ENCODE assay signal across 14 cellular contexts in genomic region chr1:170593173-170593572, GRCh38.
DNase-seq lines count a peak whose midpoint lies in the region; ATAC-seq and TF ChIP-seq lines count a peak whose summit lies in the region.
"Had no signal": no experiment of that assay in that cellular context is flagged by ENCODE, and none has a peak within 500 bp of the region (broad histone marks: within the 10 kb centered on the region; RNA-seq: fewer than 3 reads in every experiment).

No MANE protein-coding gene starts in this region.

- intact Hi-C loops in right cardiac atrium (cut with DNase I) (no loop called here), Right ventricle myocardium superior (cut with DNase I) (no loop called here), vagina (cut with DNase I) (no loop called here)

- DNase-seq in right cardiac atrium (no peak), Right ventricle myocardium superior (no peak), RPMI7951 (ENCODE audit: low read depth) (peak; percentile 34), left kidney (ENCODE audit: low read depth, low spot score) (peak; percentile 72), vagina (ENCODE audit: extremely low spot score in 2 of 2) (no peak), NCI-H1417 (lab: John Stamatoyannopoulos, UW) (no peak), amygdala (lab: John Stamatoyannopoulos, UW) (no peak)
- no peak for DNase-seq in activated effector memory CD4-positive, alpha-beta T cell treated with Interleukin-2 at 50 U/mL for 16 hours
- DNase-seq: activated CD8-positive, alpha-beta T cell treated with anti-CD3 and anti-CD28 coated beads for 36 hours; activated effector memory CD4-positive, alpha-beta T cell treated with anti-CD3 and anti-CD28 coated beads, Interleukin-2, amount 50 U/mL, for 16 hours; left lung; small intestine; T1000; testis had no signal

- no peaks in the 10 kb centered on the region for H3K27me3 ChIP-seq in right cardiac atrium (ENCODE audit: control insufficient read depth, insufficient read depth)
- no peaks in the 10 kb centered on the region for H3K27me3 ChIP-seq in vagina
- H3K27me3 ChIP-seq: testis had no signal

- WGBS in right cardiac atrium = 71% methylated on average over 3 of the region's 3 CpGs

- H3K9me3 ChIP-seq in right cardiac atrium (ENCODE audit: control insufficient read depth, low read length) = no peaks in the 10 kb centered on the region
- peaks cover 3% of the 10 kb centered on the region for H3K9me3 ChIP-seq in vagina
- H3K9me3 ChIP-seq: testis had no signal

- TF ChIP-seq POLR2A in vagina (IDR thresholded peaks at IDR 0.05) = no peak

- H3K27ac ChIP-seq in right cardiac atrium (ENCODE audit: low read length) (peak overlapping the region; percentile 27), vagina (peak overlapping the region; percentile 89)
- H3K27ac ChIP-seq: left lung had no signal

- no peaks in the 10 kb centered on the region for H3K4me1 ChIP-seq in right cardiac atrium (ENCODE audit: control insufficient read depth, insufficient read depth, low read length)
- peaks cover 42% of the 10 kb centered on the region for H3K4me1 ChIP-seq in vagina
- H3K4me1 ChIP-seq: left lung, testis had no signal

- ATAC-seq in right cardiac atrium (no peak), Right ventricle myocardium superior (ENCODE audit: poor library complexity) (no peak)
- ATAC-seq: activated CD8-positive, alpha-beta T cell treated with anti-CD3 and anti-CD28 coated beads for 36 hours; left lung had no signal

- H3K4me3 ChIP-seq in right cardiac atrium (ENCODE audit: low read length) (no peak overlapping the region), vagina (peak overlapping the region; percentile 25 to 33)
- H3K4me3 ChIP-seq: left lung, testis had no signal

- TF ChIP-seq CTCF in vagina (IDR thresholded peaks at IDR 0.05) = no peak

- no peaks in the 10 kb centered on the region for H3K36me3 ChIP-seq in vagina
- H3K36me3 ChIP-seq: left lung had no signal

Comparison
In these comparisons a context has a peak if more than half of its experiments do, and no peak if none do; other contexts are left out.
1. DNase-seq: peak in RPMI7951 (single experiment) and left kidney (single experiment); none in right cardiac atrium (0 of 3), Right ventricle myocardium superior (single experiment), vagina (0 of 2), NCI-H1417 (0 of 3), activated effector memory CD4-positive, alpha-beta T cell treated with Interleukin-2 at 50 U/mL for 16 hours (single experiment) and amygdala (0 of 56).